29 cellular contexts compared by ENCODE assay signal in genomic region chr14:81728447-81728846, GRCh38.
"Had no signal": no experiment of that assay in that cellular context is flagged by ENCODE, and none has a peak within 500 bp of the region (broad histone marks: within the 10 kb centered on the region; RNA-seq: fewer than 3 reads in every experiment).

No MANE protein-coding gene starts in this region.

- H3K27me3 ChIP-seq: adrenal gland, breast epithelium, dorsolateral prefrontal cortex, esophagus muscularis mucosa had no signal

- H3K4me3 ChIP-seq: adrenal gland, breast epithelium, coronary artery, dorsolateral prefrontal cortex, esophagus muscularis mucosa had no signal

- H3K36me3 ChIP-seq: adrenal gland, breast epithelium, esophagus muscularis mucosa had no signal

- H3K27ac ChIP-seq: adrenal gland, breast epithelium, coronary artery, dorsolateral prefrontal cortex, esophagus muscularis mucosa had no signal

- DNase-seq: activated CD4-positive, alpha-beta memory T cell treated with anti-CD3 and anti-CD28 coated beads, Interleukin-2, amount 10 ng/mL, durations not matched to agents 7 days and 5 days; activated CD4-positive, alpha-beta T cell treated with anti-CD3 and anti-CD28 coated beads for 1 hour; activated CD4-positive, alpha-beta T cell treated with anti-CD3 and anti-CD28 coated beads for 4 hours; activated CD4-positive, alpha-beta T cell treated with anti-CD3 and anti-CD28 coated beads, Interleukin-2, amount 10 ng/mL, durations not matched to agents 7 days and 5 days; activated CD4-positive, alpha-beta T cell treated with anti-CD3 and anti-CD28 coated beads, Interleukin-2, amount 50 U/mL, for 4 hours; activated CD8-positive, alpha-beta memory T cell treated with anti-CD3 and anti-CD28 coated beads, Interleukin-2, amount 50 U/mL, for 48 hours; activated effector memory CD4-positive, alpha-beta T cell treated with Interleukin-2 at 50 U/mL for 16 hours; activated naive CD4-positive, alpha-beta T cell treated with anti-CD3 and anti-CD28 coated beads for 36 hours; activated naive CD8-positive, alpha-beta T cell treated with anti-CD3 and anti-CD28 coated beads for 36 hours; activated naive CD8-positive, alpha-beta T cell treated with anti-CD3 and anti-CD28 coated beads, Interleukin-2, amount 50 U/mL, for 24 hours; activated T-cell treated with anti-CD3 and anti-CD28 coated beads for 4 hours; activated T-cell treated with anti-CD3 and anti-CD28 coated beads, Interleukin-2, amount 50 U/mL, for 4 hours; adrenal gland; amygdala; aorta; dorsolateral prefrontal cortex; effector memory CD4-positive, alpha-beta T cell; endodermal cell; erythroblast; head of caudate nucleus; hippocampal formation; T-helper 1 cell; T-helper 17 cell; T1000 had no signal

- ATAC-seq: activated naive CD8-positive, alpha-beta T cell treated with anti-CD3 and anti-CD28 coated beads, Interleukin-2, amount 50 U/mL, for 24 hours; activated T-cell treated with anti-CD3 and anti-CD28 coated beads, Interleukin-2, amount 50 U/mL, for 4 hours; activated T-helper 17 cell treated with anti-CD3 and anti-CD28 coated beads, Interleukin-2, amount 50 U/mL, for 72 hours; T-helper 17 cell; WTC11 had no signal

- H3K9me3 ChIP-seq: adrenal gland, breast epithelium, esophagus muscularis mucosa had no signal

- H3K4me1 ChIP-seq: adrenal gland, breast epithelium, esophagus muscularis mucosa had no signal
